ENCODE assay signal across 1 cellular context in the genomic region with DNA sequence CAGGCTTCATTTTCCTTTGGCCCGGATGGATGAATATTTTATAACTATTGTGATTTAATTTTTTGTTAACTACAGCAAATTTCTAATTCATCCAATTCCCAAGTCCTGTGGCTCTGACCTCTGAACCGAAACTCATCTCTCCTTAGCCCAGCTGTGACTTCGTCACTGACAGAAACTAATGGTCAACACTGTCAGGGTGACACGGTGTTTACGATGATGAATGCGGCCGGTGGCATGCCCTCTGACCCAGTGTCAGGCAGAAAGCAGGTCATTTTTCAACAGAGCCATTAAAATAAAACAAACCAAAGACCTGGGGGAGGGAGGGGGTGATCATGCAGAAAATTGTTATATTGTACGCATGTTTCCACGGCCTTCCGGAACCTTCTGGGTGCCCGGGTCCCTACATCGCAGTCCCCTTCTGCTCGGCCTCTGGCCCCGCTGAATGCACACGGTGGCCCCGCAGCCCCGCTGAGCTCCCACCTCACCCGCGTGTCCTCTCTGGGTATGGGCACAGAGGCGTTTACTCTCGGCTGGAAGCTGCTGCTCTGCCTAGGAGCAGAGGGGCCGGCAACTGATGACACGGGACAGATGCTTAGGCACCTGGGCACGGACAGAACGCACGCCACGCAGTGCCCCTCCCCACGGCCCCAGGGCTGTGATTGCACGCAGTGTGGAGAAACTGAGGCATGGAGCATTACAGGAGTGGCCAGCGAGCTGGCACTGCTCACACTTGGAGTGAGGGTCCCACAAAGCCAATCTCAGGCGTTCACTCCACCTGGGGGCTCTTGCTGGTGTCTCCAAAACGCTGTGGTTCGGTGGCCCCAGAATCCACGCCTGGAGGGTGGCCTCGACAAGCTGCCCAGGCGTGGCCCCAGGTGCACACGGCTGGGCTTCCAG.
TF ChIP-seq lines count a peak whose summit lies in the region.

No MANE protein-coding gene starts in this region.

TF ChIP-seq in HepG2, 621 proteins besides CTCF, POLR2A, EP300 and RAD21 (continues in another document):
- TF ChIP-seq ZNF792 (CRISPR knock-in tag; IDR thresholded peaks at IDR 0.05) (no peak), HOXA3 (CRISPR knock-in tag; IDR thresholded peaks at IDR 0.05) (no peak), SIX4 (CRISPR knock-in tag; IDR thresholded peaks at IDR 0.05) (no peak), GTF2F1 (IDR thresholded peaks at IDR 0.05; ENCODE audit: low read length) (no peak), CREB1 (IDR thresholded peaks at IDR 0.05) (peak; percentile 80), CREB1 (CRISPR knock-in tag; IDR thresholded peaks at IDR 0.05) (no peak), FOXA3 (CRISPR knock-in tag; IDR thresholded peaks at IDR 0.05) (peak; percentile 53; the same call in 1 of the 2 replicates), ZNF773 (CRISPR knock-in tag; IDR thresholded peaks at IDR 0.05; ENCODE audit: borderline replicate concordance) (no peak), ZBTB8A (CRISPR knock-in tag; IDR thresholded peaks at IDR 0.05; ENCODE audit: borderline replicate concordance, low read depth) (no peak), NFE2 (CRISPR knock-in tag; IDR thresholded peaks at IDR 0.05) (no peak), ZNF749 (CRISPR knock-in tag; IDR thresholded peaks at IDR 0.05; ENCODE audit: borderline replicate concordance) (no peak), ZNF598 (CRISPR knock-in tag; IDR thresholded peaks at IDR 0.05; ENCODE audit: borderline replicate concordance) (no peak), PHF8 (CRISPR knock-in tag; IDR thresholded peaks at IDR 0.05) (no peak), E2F5 (CRISPR knock-in tag; conservative IDR thresholded peaks at IDR 0.05) (no peak), ZNF879 (CRISPR knock-in tag; IDR thresholded peaks at IDR 0.05) (no peak), ZNF12 (CRISPR knock-in tag; IDR thresholded peaks at IDR 0.05) (no peak), IRF2 (CRISPR knock-in tag; IDR thresholded peaks at IDR 0.05) (peak; percentile 43; the same call in 1 of the 2 replicates), ZNF331 (CRISPR knock-in tag; IDR thresholded peaks at IDR 0.05) (no peak), SOX5 (CRISPR knock-in tag; IDR thresholded peaks at IDR 0.05; ENCODE audit: borderline replicate concordance) (peak; percentile 47), RXRA (CRISPR knock-in tag; IDR thresholded peaks at IDR 0.05) (peak; percentile 17; the same call in 1 of the 2 replicates), ZNF234 (CRISPR knock-in tag; conservative IDR thresholded peaks at IDR 0.05) (no peak), NKX3-1 (CRISPR knock-in tag; IDR thresholded peaks at IDR 0.05) (no peak), YY1 (IDR thresholded peaks at IDR 0.05; ENCODE audit: insufficient read depth, insufficient replicate concordance, low read depth, low read length) (no peak), ARID5B (CRISPR knock-in tag; IDR thresholded peaks at IDR 0.05) (peak; percentile 35; the same call in 1 of the 2 replicates), NAIF1 (CRISPR knock-in tag; IDR thresholded peaks at IDR 0.05; ENCODE audit: borderline replicate concordance) (no peak), ZNF597 (CRISPR knock-in tag; IDR thresholded peaks at IDR 0.05) (no peak), ZNF891 (CRISPR knock-in tag; IDR thresholded peaks at IDR 0.05) (no peak), ZNF414 (CRISPR knock-in tag; IDR thresholded peaks at IDR 0.05) (no peak), TCF7L2 (IDR thresholded peaks at IDR 0.05; ENCODE audit: low read depth, low read length) (no peak), ZNF569 (CRISPR knock-in tag; IDR thresholded peaks at IDR 0.05; ENCODE audit: borderline replicate concordance) (no peak), SALL2 (CRISPR knock-in tag; IDR thresholded peaks at IDR 0.05) (no peak), HOXA7 (CRISPR knock-in tag; IDR thresholded peaks at IDR 0.05) (no peak), ZZZ3 (CRISPR knock-in tag; IDR thresholded peaks at IDR 0.05; ENCODE audit: borderline replicate concordance) (0 out of 2 replicates have a peak, but pooled peaks have one; percentile 39), ZNF337 (CRISPR knock-in tag; IDR thresholded peaks at IDR 0.05; ENCODE audit: borderline replicate concordance, low read depth) (0 out of 2 replicates have a peak, but pooled peaks have one; percentile 23), KLF13 (CRISPR knock-in tag; IDR thresholded peaks at IDR 0.05) (no peak), KDM4B (CRISPR knock-in tag; IDR thresholded peaks at IDR 0.05) (no peak), ZNF33B (CRISPR knock-in tag; IDR thresholded peaks at IDR 0.05) (no peak), ZNF101 (CRISPR knock-in tag; IDR thresholded peaks at IDR 0.05; ENCODE audit: borderline replicate concordance, low read depth) (no peak), RXRB (CRISPR knock-in tag; IDR thresholded peaks at IDR 0.05; ENCODE audit: borderline replicate concordance) (peak; percentile 88), SOX6 (IDR thresholded peaks at IDR 0.05) (no peak), SOX6 (CRISPR knock-in tag; IDR thresholded peaks at IDR 0.05) (0 out of 2 replicates have a peak, but pooled peaks have one; percentile 20), TERF1 (CRISPR knock-in tag; IDR thresholded peaks at IDR 0.05) (no peak), HOXA5 (CRISPR knock-in tag; IDR thresholded peaks at IDR 0.05) (peak; percentile 79), ZBTB3 (CRISPR knock-in tag; IDR thresholded peaks at IDR 0.05; ENCODE audit: borderline replicate concordance, low read depth) (no peak), CC2D1A (CRISPR knock-in tag; IDR thresholded peaks at IDR 0.05) (no peak), KDM1A (CRISPR knock-in tag; IDR thresholded peaks at IDR 0.05) (no peak)
- TF ChIP-seq, protein P1, sequence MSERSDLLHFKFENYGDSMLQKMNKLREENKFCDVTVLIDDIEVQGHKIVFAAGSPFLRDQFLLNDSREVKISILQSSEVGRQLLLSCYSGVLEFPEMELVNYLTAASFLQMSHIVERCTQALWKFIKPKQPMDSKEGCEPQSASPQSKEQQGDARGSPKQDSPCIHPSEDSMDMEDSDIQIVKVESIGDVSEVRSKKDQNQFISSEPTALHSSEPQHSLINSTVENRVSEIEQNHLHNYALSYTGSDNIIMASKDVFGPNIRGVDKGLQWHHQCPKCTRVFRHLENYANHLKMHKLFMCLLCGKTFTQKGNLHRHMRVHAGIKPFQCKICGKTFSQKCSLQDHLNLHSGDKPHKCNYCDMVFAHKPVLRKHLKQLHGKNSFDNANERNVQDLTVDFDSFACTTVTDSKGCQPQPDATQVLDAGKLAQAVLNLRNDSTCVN (CRISPR knock-in tag; IDR thresholded peaks at IDR 0.05; ENCODE audit: borderline replicate concordance), result no peak
- TF ChIP-seq, protein P2, sequence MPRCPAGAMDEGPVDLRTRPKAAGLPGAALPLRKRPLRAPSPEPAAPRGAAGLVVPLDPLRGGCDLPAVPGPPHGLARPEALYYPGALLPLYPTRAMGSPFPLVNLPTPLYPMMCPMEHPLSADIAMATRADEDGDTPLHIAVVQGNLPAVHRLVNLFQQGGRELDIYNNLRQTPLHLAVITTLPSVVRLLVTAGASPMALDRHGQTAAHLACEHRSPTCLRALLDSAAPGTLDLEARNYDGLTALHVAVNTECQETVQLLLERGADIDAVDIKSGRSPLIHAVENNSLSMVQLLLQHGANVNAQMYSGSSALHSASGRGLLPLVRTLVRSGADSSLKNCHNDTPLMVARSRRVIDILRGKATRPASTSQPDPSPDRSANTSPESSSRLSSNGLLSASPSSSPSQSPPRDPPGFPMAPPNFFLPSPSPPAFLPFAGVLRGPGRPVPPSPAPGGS (CRISPR knock-in tag; IDR thresholded peaks at IDR 0.05), result no peak
- TF ChIP-seq, protein P3, sequence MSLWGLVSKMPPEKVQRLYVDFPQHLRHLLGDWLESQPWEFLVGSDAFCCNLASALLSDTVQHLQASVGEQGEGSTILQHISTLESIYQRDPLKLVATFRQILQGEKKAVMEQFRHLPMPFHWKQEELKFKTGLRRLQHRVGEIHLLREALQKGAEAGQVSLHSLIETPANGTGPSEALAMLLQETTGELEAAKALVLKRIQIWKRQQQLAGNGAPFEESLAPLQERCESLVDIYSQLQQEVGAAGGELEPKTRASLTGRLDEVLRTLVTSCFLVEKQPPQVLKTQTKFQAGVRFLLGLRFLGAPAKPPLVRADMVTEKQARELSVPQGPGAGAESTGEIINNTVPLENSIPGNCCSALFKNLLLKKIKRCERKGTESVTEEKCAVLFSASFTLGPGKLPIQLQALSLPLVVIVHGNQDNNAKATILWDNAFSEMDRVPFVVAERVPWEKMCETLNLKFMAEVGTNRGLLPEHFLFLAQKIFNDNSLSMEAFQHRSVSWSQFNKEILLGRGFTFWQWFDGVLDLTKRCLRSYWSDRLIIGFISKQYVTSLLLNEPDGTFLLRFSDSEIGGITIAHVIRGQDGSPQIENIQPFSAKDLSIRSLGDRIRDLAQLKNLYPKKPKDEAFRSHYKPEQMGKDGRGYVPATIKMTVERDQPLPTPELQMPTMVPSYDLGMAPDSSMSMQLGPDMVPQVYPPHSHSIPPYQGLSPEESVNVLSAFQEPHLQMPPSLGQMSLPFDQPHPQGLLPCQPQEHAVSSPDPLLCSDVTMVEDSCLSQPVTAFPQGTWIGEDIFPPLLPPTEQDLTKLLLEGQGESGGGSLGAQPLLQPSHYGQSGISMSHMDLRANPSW (CRISPR knock-in tag; IDR thresholded peaks at IDR 0.05; ENCODE audit: borderline replicate concordance), result no peak
- TF ChIP-seq, protein P4, sequence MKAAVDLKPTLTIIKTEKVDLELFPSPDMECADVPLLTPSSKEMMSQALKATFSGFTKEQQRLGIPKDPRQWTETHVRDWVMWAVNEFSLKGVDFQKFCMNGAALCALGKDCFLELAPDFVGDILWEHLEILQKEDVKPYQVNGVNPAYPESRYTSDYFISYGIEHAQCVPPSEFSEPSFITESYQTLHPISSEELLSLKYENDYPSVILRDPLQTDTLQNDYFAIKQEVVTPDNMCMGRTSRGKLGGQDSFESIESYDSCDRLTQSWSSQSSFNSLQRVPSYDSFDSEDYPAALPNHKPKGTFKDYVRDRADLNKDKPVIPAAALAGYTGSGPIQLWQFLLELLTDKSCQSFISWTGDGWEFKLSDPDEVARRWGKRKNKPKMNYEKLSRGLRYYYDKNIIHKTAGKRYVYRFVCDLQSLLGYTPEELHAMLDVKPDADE (CRISPR knock-in tag; IDR thresholded peaks at IDR 0.05), result no peak
- TF ChIP-seq, protein P5, sequence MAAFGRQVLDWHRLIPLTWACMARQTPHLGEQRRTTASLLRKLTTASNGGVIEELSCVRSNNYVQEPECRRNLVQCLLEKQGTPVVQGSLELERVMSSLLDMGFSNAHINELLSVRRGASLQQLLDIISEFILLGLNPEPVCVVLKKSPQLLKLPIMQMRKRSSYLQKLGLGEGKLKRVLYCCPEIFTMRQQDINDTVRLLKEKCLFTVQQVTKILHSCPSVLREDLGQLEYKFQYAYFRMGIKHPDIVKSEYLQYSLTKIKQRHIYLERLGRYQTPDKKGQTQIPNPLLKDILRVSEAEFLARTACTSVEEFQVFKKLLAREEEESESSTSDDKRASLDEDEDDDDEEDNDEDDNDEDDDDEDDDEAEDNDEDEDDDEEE (CRISPR knock-in tag; IDR thresholded peaks at IDR 0.05), result no peak
